Comparison of ENCODE assay signal across 1 cellular context in the genomic region with DNA sequence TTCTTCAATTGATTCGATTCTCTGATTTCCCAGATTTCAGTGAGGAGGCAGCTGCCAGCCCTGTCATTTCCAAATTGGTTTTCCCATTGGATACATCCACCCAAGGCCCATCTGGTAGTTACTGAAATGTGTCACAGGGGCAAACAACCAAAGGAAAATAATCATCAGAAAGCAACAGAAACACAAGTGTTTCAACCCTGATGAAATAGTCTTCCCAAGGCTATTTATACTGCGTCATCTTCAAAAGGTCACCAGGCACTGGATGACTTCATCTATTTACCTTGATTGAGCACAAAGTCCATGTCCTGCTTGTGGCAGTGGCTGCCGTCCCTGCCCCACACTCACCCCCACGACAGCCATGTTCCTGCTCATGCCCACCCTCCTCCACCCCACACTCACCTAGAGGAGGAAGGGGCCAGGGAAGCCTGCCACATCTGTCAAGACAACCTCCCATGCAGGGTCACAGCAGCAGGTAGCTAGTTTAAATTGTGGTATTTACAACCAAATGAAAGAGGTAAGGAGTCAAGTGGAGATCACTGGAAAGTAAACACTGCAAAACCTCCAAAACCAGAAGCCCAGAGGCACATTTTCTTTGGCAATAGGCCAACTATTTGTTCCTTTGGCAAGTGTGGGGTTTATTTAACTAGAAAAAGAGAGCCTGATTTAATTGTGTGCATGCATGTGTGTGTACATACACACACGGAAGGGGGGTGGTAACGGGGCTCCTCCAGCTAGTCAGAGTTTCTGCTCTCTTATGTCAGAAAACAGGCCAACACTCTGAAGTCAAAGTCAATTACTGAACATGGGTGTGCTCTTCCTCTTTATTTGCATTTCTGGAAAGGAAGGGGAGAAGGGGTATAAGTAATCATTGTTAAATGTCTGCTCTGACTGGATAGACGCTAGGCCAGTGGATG.
TF ChIP-seq lines count a peak whose summit lies in the region.

No MANE protein-coding gene starts in this region.

TF ChIP-seq in HepG2, 621 proteins besides CTCF, POLR2A, EP300 and RAD21 (continued from another document and continues in another):
- TF ChIP-seq TEF (CRISPR knock-in tag; IDR thresholded peaks at IDR 0.05) (no peak), SP5 (CRISPR knock-in tag; IDR thresholded peaks at IDR 0.05; ENCODE audit: borderline replicate concordance, low read depth) (peak; percentile 58), HMG20B (CRISPR knock-in tag; conservative IDR thresholded peaks at IDR 0.05) (no peak; the same call in 1 of the 2 replicates), MAF1 (CRISPR knock-in tag; IDR thresholded peaks at IDR 0.05; ENCODE audit: borderline replicate concordance) (no peak), ZNF234 (CRISPR knock-in tag; conservative IDR thresholded peaks at IDR 0.05) (no peak), ZNF256 (CRISPR knock-in tag; conservative IDR thresholded peaks at IDR 0.05) (no peak), FLYWCH1 (CRISPR knock-in tag; IDR thresholded peaks at IDR 0.05) (no peak), ZFP1 (CRISPR knock-in tag; IDR thresholded peaks at IDR 0.05) (no peak), ZNF792 (CRISPR knock-in tag; IDR thresholded peaks at IDR 0.05) (peak; percentile 59), MIER2 (CRISPR knock-in tag; IDR thresholded peaks at IDR 0.05) (0 out of 2 replicates have a peak, but pooled peaks have one; percentile 24), NFYB (CRISPR knock-in tag; IDR thresholded peaks at IDR 0.05) (no peak), ZBTB1 (CRISPR knock-in tag; IDR thresholded peaks at IDR 0.05; ENCODE audit: borderline replicate concordance) (no peak), ZNF430 (CRISPR knock-in tag; IDR thresholded peaks at IDR 0.05) (0 out of 2 replicates have a peak, but pooled peaks have one; percentile 63), KLF9 (CRISPR knock-in tag; IDR thresholded peaks at IDR 0.05; ENCODE audit: low read depth) (no peak), RXRA (CRISPR knock-in tag; IDR thresholded peaks at IDR 0.05) (peak; percentile 92), STAT5B (CRISPR knock-in tag; IDR thresholded peaks at IDR 0.05) (no peak), SOX13 (IDR thresholded peaks at IDR 0.05) (no peak), SOX13 (CRISPR knock-in tag; conservative IDR thresholded peaks at IDR 0.05 in 1 of 2, IDR thresholded peaks at IDR 0.05 in 1 of 2) (peak in 1 of 2 experiments; percentile 83; a peak in 2 of 4 replicates), HNF4G (IDR thresholded peaks at IDR 0.05; ENCODE audit: borderline replicate concordance, low read depth, low read length) (peak; percentile 83; the same call in 1 of the 2 replicates), HNF4G (CRISPR knock-in tag; IDR thresholded peaks at IDR 0.05; ENCODE audit: borderline replicate concordance, low read depth) (peak; percentile 94), POGZ (CRISPR knock-in tag; IDR thresholded peaks at IDR 0.05) (peak; percentile 98), ZNF143 (CRISPR knock-in tag; IDR thresholded peaks at IDR 0.05) (no peak), GATA4 (IDR thresholded peaks at IDR 0.05; ENCODE audit: borderline replicate concordance, low read depth) (peak; percentile 66; the same call in 1 of the 2 replicates), SMC3 (IDR thresholded peaks at IDR 0.05; ENCODE audit: low read length) (no peak), EZH2 (conservative IDR thresholded peaks at IDR 0.05; ENCODE audit: low read depth, low read length) (no peak), DZIP1 (CRISPR knock-in tag; IDR thresholded peaks at IDR 0.05) (no peak), GPN1 (CRISPR knock-in tag; IDR thresholded peaks at IDR 0.05; ENCODE audit: borderline replicate concordance) (no peak), ZFP62 (CRISPR knock-in tag; IDR thresholded peaks at IDR 0.05) (no peak), ELF3 (CRISPR knock-in tag; IDR thresholded peaks at IDR 0.05) (peak; percentile 77), ZBTB10 (CRISPR knock-in tag; IDR thresholded peaks at IDR 0.05; ENCODE audit: borderline replicate concordance) (no peak), ZNF720 (CRISPR knock-in tag; IDR thresholded peaks at IDR 0.05) (no peak), MTF1 (CRISPR knock-in tag; IDR thresholded peaks at IDR 0.05) (no peak), KDM3A (CRISPR knock-in tag; IDR thresholded peaks at IDR 0.05; ENCODE audit: low read depth) (no peak; the same call in 1 of the 2 replicates)
- TF ChIP-seq, protein P1, sequence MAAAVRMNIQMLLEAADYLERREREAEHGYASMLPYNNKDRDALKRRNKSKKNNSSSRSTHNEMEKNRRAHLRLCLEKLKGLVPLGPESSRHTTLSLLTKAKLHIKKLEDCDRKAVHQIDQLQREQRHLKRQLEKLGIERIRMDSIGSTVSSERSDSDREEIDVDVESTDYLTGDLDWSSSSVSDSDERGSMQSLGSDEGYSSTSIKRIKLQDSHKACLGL (CRISPR knock-in tag; IDR thresholded peaks at IDR 0.05): no peak
- TF ChIP-seq, protein P2, sequence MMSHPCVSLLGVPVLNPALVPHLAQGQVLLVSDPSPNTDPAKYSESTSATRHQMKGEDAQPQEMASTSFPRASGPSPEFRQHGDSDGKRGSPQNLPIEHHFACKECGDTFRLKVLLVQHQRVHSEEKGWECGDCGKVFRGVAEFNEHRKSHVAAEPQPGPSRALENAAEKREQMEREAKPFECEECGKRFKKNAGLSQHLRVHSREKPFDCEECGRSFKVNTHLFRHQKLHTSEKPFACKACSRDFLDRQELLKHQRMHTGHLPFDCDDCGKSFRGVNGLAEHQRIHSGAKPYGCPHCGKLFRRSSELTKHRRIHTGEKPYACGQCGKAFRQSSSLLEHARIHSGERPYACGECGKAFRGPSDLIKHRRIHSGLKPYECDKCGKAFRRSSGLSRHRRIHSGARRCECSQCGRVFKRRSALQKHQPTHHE (CRISPR knock-in tag; IDR thresholded peaks at IDR 0.05; ENCODE audit: borderline replicate concordance): peak; percentile 72; the same call in 1 of the 2 replicates
- TF ChIP-seq, protein P3, sequence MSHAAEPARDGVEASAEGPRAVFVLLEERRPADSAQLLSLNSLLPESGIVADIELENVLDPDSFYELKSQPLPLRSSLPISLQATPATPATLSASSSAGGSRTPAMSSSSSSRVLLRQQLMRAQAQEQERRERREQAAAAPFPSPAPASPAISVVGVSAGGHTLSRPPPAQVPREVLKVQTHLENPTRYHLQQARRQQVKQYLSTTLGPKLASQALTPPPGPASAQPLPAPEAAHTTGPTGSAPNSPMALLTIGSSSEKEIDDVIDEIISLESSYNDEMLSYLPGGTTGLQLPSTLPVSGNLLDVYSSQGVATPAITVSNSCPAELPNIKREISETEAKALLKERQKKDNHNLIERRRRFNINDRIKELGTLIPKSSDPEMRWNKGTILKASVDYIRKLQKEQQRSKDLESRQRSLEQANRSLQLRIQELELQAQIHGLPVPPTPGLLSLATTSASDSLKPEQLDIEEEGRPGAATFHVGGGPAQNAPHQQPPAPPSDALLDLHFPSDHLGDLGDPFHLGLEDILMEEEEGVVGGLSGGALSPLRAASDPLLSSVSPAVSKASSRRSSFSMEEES (CRISPR knock-in tag; IDR thresholded peaks at IDR 0.05): peak; percentile 88; the same call in 1 of the 2 replicates
- TF ChIP-seq, protein P4, sequence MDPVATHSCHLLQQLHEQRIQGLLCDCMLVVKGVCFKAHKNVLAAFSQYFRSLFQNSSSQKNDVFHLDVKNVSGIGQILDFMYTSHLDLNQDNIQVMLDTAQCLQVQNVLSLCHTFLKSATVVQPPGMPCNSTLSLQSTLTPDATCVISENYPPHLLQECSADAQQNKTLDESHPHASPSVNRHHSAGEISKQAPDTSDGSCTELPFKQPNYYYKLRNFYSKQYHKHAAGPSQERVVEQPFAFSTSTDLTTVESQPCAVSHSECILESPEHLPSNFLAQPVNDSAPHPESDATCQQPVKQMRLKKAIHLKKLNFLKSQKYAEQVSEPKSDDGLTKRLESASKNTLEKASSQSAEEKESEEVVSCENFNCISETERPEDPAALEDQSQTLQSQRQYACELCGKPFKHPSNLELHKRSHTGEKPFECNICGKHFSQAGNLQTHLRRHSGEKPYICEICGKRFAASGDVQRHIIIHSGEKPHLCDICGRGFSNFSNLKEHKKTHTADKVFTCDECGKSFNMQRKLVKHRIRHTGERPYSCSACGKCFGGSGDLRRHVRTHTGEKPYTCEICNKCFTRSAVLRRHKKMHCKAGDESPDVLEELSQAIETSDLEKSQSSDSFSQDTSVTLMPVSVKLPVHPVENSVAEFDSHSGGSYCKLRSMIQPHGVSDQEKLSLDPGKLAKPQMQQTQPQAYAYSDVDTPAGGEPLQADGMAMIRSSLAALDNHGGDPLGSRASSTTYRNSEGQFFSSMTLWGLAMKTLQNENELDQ (CRISPR knock-in tag; IDR thresholded peaks at IDR 0.05; ENCODE audit: borderline replicate concordance): no peak
- TF ChIP-seq, protein P5, sequence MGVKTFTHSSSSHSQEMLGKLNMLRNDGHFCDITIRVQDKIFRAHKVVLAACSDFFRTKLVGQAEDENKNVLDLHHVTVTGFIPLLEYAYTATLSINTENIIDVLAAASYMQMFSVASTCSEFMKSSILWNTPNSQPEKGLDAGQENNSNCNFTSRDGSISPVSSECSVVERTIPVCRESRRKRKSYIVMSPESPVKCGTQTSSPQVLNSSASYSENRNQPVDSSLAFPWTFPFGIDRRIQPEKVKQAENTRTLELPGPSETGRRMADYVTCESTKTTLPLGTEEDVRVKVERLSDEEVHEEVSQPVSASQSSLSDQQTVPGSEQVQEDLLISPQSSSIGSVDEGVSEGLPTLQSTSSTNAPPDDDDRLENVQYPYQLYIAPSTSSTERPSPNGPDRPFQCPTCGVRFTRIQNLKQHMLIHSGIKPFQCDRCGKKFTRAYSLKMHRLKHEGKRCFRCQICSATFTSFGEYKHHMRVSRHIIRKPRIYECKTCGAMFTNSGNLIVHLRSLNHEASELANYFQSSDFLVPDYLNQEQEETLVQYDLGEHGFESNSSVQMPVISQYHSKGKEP (CRISPR knock-in tag; IDR thresholded peaks at IDR 0.05): no peak
- TF ChIP-seq, protein P6, sequence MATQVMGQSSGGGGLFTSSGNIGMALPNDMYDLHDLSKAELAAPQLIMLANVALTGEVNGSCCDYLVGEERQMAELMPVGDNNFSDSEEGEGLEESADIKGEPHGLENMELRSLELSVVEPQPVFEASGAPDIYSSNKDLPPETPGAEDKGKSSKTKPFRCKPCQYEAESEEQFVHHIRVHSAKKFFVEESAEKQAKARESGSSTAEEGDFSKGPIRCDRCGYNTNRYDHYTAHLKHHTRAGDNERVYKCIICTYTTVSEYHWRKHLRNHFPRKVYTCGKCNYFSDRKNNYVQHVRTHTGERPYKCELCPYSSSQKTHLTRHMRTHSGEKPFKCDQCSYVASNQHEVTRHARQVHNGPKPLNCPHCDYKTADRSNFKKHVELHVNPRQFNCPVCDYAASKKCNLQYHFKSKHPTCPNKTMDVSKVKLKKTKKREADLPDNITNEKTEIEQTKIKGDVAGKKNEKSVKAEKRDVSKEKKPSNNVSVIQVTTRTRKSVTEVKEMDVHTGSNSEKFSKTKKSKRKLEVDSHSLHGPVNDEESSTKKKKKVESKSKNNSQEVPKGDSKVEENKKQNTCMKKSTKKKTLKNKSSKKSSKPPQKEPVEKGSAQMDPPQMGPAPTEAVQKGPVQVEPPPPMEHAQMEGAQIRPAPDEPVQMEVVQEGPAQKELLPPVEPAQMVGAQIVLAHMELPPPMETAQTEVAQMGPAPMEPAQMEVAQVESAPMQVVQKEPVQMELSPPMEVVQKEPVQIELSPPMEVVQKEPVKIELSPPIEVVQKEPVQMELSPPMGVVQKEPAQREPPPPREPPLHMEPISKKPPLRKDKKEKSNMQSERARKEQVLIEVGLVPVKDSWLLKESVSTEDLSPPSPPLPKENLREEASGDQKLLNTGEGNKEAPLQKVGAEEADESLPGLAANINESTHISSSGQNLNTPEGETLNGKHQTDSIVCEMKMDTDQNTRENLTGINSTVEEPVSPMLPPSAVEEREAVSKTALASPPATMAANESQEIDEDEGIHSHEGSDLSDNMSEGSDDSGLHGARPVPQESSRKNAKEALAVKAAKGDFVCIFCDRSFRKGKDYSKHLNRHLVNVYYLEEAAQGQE (IDR thresholded peaks at IDR 0.05; ENCODE audit: borderline replicate concordance in 1 of 2, low read depth in 1 of 2, low read length in 2 of 2): no peak
- TF ChIP-seq, protein P7, sequence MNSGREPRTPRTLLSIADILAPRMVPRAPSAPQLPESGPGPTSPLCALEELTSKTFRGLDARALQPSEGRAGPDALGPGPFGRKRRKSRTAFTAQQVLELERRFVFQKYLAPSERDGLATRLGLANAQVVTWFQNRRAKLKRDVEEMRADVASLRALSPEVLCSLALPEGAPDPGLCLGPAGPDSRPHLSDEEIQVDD (CRISPR knock-in tag; IDR thresholded peaks at IDR 0.05; ENCODE audit: borderline replicate concordance): no peak
